In genomic region chr18:54946149-54946581, GRCh38 we compare ENCODE assay signal across 8 cellular contexts. TPM values are rescaled to one million over a fixed set of nuclear protein-coding genes. Genes with fewer than 3 reads are reported as not detected.
DNase-seq lines count a peak whose midpoint lies in the region; ATAC-seq, FAIRE-seq and TF ChIP-seq lines count a peak whose summit lies in the region.

No MANE protein-coding gene starts in this region.

- H3K9me2 ChIP-seq in PC-3 (replicated peaks; ENCODE audit: low read length): no peaks in the 10 kb centered on the region

- H3K36me3 ChIP-seq in PC-3 (ENCODE audit: low read depth, low read length) (no peaks in the 10 kb centered on the region), neutrophil (no peaks in the 10 kb centered on the region)

- intact Hi-C loops in PC-3 (cut with micrococcal nuclease): loop anchor here (5.0 kb wide), 2 partner anchors 119 to 334 kb away; partner anchors contain the start of gene RAB27B

- H3K4me1 ChIP-seq in PC-3 (ENCODE audit: insufficient read depth, low read length) (peaks cover 40% of the 10 kb centered on the region), neutrophil (ENCODE audit: control insufficient read depth in 1 of 2, insufficient read depth in 1 of 2, low read depth in 1 of 2, low read length in 1 of 2) (peaks cover 0 to 5% of the 10 kb centered on the region in 2 experiments)

- POLR2A ChIA-PET in PC-3 (lab: Charles Lee; ENCODE audit: unreplicated experiment): no interaction called here

- FAIRE-seq in colon (lab: Jason Lieb, UNC): peak; percentile 83

- DNase-seq in stimulated activated CD4-positive, alpha-beta T cell treated with anti-CD3 and anti-CD28 coated beads, Interleukin-2, amount 100 ng/mL, for 24 hours: peak; percentile 9 to 21
- no peak for DNase-seq in stimulated activated CD4-positive, alpha-beta T cell treated with anti-CD3 and anti-CD28 coated beads, Interleukin-4, amount 100 ng/mL, for 1 hour
- DNase-seq in PC-3: peak; percentile 63
- no peak for DNase-seq in GM19238 (ENCODE audit: insufficient read length, low spot score)
- no peak for DNase-seq in NCI-H748 (lab: John Stamatoyannopoulos, UW; ENCODE audit: unreplicated experiment)

- H3K27ac ChIP-seq in PC-3 (ENCODE audit: low read length): peak overlapping the region; percentile 71
- H3K27ac ChIP-seq in neutrophil: no peak overlapping the region

- peak overlapping the region; percentile 89 for H3K4me2 ChIP-seq in PC-3 (ENCODE audit: low read length)

- H3F3A ChIP-seq in PC-3 (ENCODE audit: low read length, unreplicated experiment): peaks cover 3% of the 10 kb centered on the region

- H3K9me3 ChIP-seq in PC-3 (ENCODE audit: low read length): no peaks in the 10 kb centered on the region
- no peaks in the 10 kb centered on the region for H3K9me3 ChIP-seq in neutrophil

- ATAC-seq in HG03039 (IDR thresholded peaks at IDR 0.05; ENCODE audit: unreplicated experiment) (peak; percentile 87), PC-3 (peak; percentile 38)

- H3K27me3 ChIP-seq in PC-3 (ENCODE audit: low read length): no peaks in the 10 kb centered on the region
- H3K27me3 ChIP-seq in neutrophil: peaks cover 14% of the 10 kb centered on the region

- peak overlapping the region; percentile 78 for H3K4me3 ChIP-seq in PC-3 (ENCODE audit: low read length)
- peak overlapping the region; percentile 39 to 51 for H3K4me3 ChIP-seq in neutrophil (ENCODE audit: low read depth in 1 of 2, low read length in 1 of 2)

- no TSS peak for BruUV-seq in PC-3 (replicated peaks; lab: Mats Ljungman, UMichigan)

- CTCF ChIA-PET in PC-3 (lab: Charles Lee): no interaction called here

- H2AFZ ChIP-seq in PC-3 (ENCODE audit: low read length): peak overlapping the region; percentile 80

- H4K20me1 ChIP-seq in PC-3 (ENCODE audit: low read length): no peaks in the 10 kb centered on the region

- H3K9ac ChIP-seq in PC-3 (ENCODE audit: low read length): peak overlapping the region; percentile 70

- TF ChIP-seq CTCF in PC-3 (conservative IDR thresholded peaks at IDR 0.05; ENCODE audit: low read depth, low read length) (no peak), neutrophil (IDR thresholded peaks at IDR 0.05) (no peak)

- H3K79me2 ChIP-seq in PC-3 (ENCODE audit: low read length): no peaks in the 10 kb centered on the region

RNA-seq across cellular contexts. Expression of gene CCDC68, which starts 13.1 kb away (rescaled TPM):
- total RNA-seq in PC-3 (2014; rRNA removed): 2.6 and 3.1 TPM in 2 replicates

Comparison
In these comparisons a context has a peak if more than half of its experiments do, and no peak if none do; other contexts are left out.
1. DNase-seq: peak in stimulated activated CD4-positive, alpha-beta T cell treated with anti-CD3 and anti-CD28 coated beads, Interleukin-2, amount 100 ng/mL, for 24 hours (2 of 2) and PC-3 (single experiment); none in stimulated activated CD4-positive, alpha-beta T cell treated with anti-CD3 and anti-CD28 coated beads, Interleukin-4, amount 100 ng/mL, for 1 hour (single experiment), GM19238 (single experiment) and NCI-H748 (single experiment).